ENCODE assay signal across 8 cellular contexts in genomic region chr11:43573233-43573632, GRCh38.
A peak's percentile ranks its signal among the peaks of the same experiment; 100 is the strongest.
DNase-seq lines count a peak whose midpoint lies in the region; ATAC-seq and TF ChIP-seq lines count a peak whose summit lies in the region.

No MANE protein-coding gene starts in this region.

- no peak overlapping the region for H3K4me2 ChIP-seq in OCI-LY1 (ENCODE audit: low read length)

- no peaks in the 10 kb centered on the region for H3K4me1 ChIP-seq in OCI-LY1 (ENCODE audit: insufficient read depth, low read length, severe bottlenecking)

- peak; percentile 60 for TF ChIP-seq CTCF in AG10803 (conservative IDR thresholded peaks at IDR 0.05; ENCODE audit: low read length)
- peak; percentile 67 for TF ChIP-seq CTCF in OCI-LY1 (IDR thresholded peaks at IDR 0.05; ENCODE audit: low read length)
- TF ChIP-seq CTCF in fibroblast of pulmonary artery (IDR thresholded peaks at IDR 0.05; ENCODE audit: low read length, missing control alignments), result peak; percentile 52

- H2AFZ ChIP-seq in OCI-LY1 (ENCODE audit: low read length), result no peak overlapping the region

- H3K4me3 ChIP-seq in AG10803 (ENCODE audit: low read length) (no peak overlapping the region), OCI-LY1 (ENCODE audit: low read depth, low read length, poor library complexity, severe bottlenecking) (no peak overlapping the region), fibroblast of pulmonary artery (replicated peaks; ENCODE audit: low read depth, low read length) (no peak overlapping the region)

- H3K9me3 ChIP-seq in OCI-LY1 (ENCODE audit: low read length), result no peaks in the 10 kb centered on the region

- H3K27ac ChIP-seq in OCI-LY1 (ENCODE audit: low read depth, low read length, poor library complexity, severe bottlenecking), result no peak overlapping the region

- H3K9ac ChIP-seq in OCI-LY1 (ENCODE audit: low read length), result no peak overlapping the region

- H4K20me1 ChIP-seq in OCI-LY1 (ENCODE audit: insufficient read depth, low read length), result no peaks in the 10 kb centered on the region

- ATAC-seq in GM18909 (IDR thresholded peaks at IDR 0.05; ENCODE audit: poor library complexity, unreplicated experiment) (peak; percentile 42), HG02588 (IDR thresholded peaks at IDR 0.05; ENCODE audit: unreplicated experiment) (no peak), HG03196 (IDR thresholded peaks at IDR 0.05; ENCODE audit: unreplicated experiment) (no peak), GM18517 (IDR thresholded peaks at IDR 0.05; ENCODE audit: unreplicated experiment) (no peak)

- no peaks in the 10 kb centered on the region for H3K36me3 ChIP-seq in OCI-LY1 (ENCODE audit: insufficient read depth, low read length)

- H3K79me2 ChIP-seq in OCI-LY1 (ENCODE audit: insufficient read depth, low read length), result no peaks in the 10 kb centered on the region

- H3K9me2 ChIP-seq in OCI-LY1 (ENCODE audit: low read depth, low read length), result no peaks in the 10 kb centered on the region

- no peaks in the 10 kb centered on the region for H3F3A ChIP-seq in OCI-LY1 (ENCODE audit: insufficient read depth, low read length)

- DNase-seq in AG10803 (ENCODE audit: low read depth), result no peak
- DNase-seq in fibroblast of pulmonary artery (ENCODE audit: low read depth), result peak; percentile 29
- no peak for DNase-seq in activated CD8-positive, alpha-beta memory T cell treated with anti-CD3 and anti-CD28 coated beads, Interleukin-2, amount 50 U/mL, for 48 hours

- no peaks in the 10 kb centered on the region for H3K27me3 ChIP-seq in OCI-LY1 (ENCODE audit: insufficient read depth, low read length)
